ENCODE assay signal across 1 cellular context in the genomic region with DNA sequence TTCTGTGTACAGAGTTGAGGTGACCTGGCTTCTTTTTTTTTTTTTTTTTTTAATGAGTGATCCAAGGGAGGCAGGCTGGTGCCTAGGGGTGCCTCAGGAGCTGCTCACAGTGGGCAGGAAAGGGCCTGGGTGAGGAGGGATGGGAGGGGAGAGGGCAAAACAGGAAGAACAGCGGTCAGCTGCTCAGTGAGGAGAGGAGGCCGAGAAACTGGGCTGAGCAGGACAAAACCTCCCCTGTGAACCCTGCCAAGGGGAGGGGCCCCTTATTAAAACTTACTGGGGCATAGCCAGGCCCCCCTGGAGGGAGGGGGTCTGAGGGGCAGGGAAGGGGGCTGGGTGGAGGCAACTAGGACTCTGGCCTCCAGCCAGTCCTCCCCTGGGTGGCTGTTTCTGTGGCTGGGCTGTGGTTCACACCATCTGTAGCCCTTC.
TF ChIP-seq lines count a peak whose summit lies in the region.

No MANE protein-coding gene starts in this region.

TF ChIP-seq in GM23338, 12 proteins besides CTCF, POLR2A, EP300 and RAD21 (continued from another document):
- TF ChIP-seq, protein P1, sequence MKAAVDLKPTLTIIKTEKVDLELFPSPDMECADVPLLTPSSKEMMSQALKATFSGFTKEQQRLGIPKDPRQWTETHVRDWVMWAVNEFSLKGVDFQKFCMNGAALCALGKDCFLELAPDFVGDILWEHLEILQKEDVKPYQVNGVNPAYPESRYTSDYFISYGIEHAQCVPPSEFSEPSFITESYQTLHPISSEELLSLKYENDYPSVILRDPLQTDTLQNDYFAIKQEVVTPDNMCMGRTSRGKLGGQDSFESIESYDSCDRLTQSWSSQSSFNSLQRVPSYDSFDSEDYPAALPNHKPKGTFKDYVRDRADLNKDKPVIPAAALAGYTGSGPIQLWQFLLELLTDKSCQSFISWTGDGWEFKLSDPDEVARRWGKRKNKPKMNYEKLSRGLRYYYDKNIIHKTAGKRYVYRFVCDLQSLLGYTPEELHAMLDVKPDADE (IDR thresholded peaks at IDR 0.05), result no peak
- TF ChIP-seq, protein P2, sequence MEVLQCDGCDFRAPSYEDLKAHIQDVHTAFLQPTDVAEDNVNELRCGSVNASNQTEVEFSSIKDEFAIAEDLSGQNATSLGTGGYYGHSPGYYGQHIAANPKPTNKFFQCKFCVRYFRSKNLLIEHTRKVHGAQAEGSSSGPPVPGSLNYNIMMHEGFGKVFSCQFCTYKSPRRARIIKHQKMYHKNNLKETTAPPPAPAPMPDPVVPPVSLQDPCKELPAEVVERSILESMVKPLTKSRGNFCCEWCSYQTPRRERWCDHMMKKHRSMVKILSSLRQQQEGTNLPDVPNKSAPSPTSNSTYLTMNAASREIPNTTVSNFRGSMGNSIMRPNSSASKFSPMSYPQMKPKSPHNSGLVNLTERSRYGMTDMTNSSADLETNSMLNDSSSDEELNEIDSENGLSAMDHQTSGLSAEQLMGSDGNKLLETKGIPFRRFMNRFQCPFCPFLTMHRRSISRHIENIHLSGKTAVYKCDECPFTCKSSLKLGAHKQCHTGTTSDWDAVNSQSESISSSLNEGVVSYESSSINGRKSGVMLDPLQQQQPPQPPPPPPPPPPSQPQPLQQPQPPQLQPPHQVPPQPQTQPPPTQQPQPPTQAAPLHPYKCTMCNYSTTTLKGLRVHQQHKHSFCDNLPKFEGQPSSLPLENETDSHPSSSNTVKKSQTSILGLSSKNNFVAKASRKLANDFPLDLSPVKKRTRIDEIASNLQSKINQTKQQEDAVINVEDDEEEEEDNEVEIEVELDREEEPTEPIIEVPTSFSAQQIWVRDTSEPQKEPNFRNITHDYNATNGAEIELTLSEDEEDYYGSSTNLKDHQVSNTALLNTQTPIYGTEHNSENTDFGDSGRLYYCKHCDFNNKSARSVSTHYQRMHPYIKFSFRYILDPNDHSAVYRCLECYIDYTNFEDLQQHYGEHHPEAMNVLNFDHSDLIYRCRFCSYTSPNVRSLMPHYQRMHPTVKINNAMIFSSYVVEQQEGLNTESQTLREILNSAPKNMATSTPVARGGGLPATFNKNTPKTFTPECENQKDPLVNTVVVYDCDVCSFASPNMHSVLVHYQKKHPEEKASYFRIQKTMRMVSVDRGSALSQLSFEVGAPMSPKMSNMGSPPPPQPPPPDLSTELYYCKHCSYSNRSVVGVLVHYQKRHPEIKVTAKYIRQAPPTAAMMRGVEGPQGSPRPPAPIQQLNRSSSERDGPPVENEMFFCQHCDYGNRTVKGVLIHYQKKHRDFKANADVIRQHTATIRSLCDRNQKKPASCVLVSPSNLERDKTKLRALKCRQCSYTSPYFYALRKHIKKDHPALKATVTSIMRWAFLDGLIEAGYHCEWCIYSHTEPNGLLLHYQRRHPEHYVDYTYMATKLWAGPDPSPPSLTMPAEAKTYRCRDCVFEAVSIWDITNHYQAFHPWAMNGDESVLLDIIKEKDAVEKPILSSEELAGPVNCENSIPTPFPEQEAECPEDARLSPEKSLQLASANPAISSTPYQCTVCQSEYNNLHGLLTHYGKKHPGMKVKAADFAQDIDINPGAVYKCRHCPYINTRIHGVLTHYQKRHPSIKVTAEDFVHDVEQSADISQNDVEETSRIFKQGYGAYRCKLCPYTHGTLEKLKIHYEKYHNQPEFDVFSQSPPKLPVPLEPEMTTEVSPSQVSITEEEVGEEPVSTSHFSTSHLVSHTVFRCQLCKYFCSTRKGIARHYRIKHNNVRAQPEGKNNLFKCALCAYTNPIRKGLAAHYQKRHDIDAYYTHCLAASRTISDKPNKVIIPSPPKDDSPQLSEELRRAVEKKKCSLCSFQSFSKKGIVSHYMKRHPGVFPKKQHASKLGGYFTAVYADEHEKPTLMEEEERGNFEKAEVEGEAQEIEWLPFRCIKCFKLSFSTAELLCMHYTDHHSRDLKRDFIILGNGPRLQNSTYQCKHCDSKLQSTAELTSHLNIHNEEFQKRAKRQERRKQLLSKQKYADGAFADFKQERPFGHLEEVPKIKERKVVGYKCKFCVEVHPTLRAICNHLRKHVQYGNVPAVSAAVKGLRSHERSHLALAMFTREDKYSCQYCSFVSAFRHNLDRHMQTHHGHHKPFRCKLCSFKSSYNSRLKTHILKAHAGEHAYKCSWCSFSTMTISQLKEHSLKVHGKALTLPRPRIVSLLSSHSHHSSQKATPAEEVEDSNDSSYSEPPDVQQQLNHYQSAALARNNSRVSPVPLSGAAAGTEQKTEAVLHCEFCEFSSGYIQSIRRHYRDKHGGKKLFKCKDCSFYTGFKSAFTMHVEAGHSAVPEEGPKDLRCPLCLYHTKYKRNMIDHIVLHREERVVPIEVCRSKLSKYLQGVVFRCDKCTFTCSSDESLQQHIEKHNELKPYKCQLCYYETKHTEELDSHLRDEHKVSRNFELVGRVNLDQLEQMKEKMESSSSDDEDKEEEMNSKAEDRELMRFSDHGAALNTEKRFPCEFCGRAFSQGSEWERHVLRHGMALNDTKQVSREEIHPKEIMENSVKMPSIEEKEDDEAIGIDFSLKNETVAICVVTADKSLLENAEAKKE (CRISPR knock-in tag; IDR thresholded peaks at IDR 0.05), result no peak
- TF ChIP-seq EZH2 (IDR thresholded peaks at IDR 0.05; ENCODE audit: low read depth, unreplicated experiment), result no peak
- no peak for TF ChIP-seq CREB1 (CRISPR knock-in tag; IDR thresholded peaks at IDR 0.05; ENCODE audit: low read depth)
- no peak for TF ChIP-seq NANOG (IDR thresholded peaks at IDR 0.05; ENCODE audit: borderline replicate concordance)
- TF ChIP-seq POLR2AphosphoS5 (IDR thresholded peaks at IDR 0.05; ENCODE audit: low read depth), result no peak
